In genomic region chr1:243712890-243713425, GRCh38 we compare ENCODE assay signal across 8 cellular contexts.
DNase-seq lines count a peak whose midpoint lies in the region; ATAC-seq and TF ChIP-seq lines count a peak whose summit lies in the region.

No MANE protein-coding gene starts in this region.

- H3K27me3 ChIP-seq in dorsolateral prefrontal cortex (no peaks in the 10 kb centered on the region), skeletal muscle satellite cell (ENCODE audit: control insufficient read depth, insufficient read depth, low read length) (no peaks in the 10 kb centered on the region)

- H3K4me2 ChIP-seq in skeletal muscle satellite cell (ENCODE audit: low read length), result peak overlapping the region; percentile 77

- no peaks in the 10 kb centered on the region for H3K9me3 ChIP-seq in skeletal muscle satellite cell (replicated peaks; ENCODE audit: low read length)

- ATAC-seq in HG03354 (IDR thresholded peaks at IDR 0.05; ENCODE audit: poor library complexity, severe bottlenecking, unreplicated experiment), result no peak
- no peak for ATAC-seq in HG02840 (IDR thresholded peaks at IDR 0.05; ENCODE audit: low FRiP score, unreplicated experiment)

- no peaks in the 10 kb centered on the region for H3K36me3 ChIP-seq in skeletal muscle satellite cell (ENCODE audit: insufficient read depth, low read length)

- intact Hi-C loops in dorsolateral prefrontal cortex (cut with DNase I), result loop anchor here (2.0 to 10.0 kb wide), 5 partner anchors 36 to 560 kb away; no protein-coding TSS in a partner anchor

- peak overlapping the region in 58 of 59 donors; percentile 2 to 62 (median 42) for H3K4me3 ChIP-seq in dorsolateral prefrontal cortex
- peak overlapping the region; percentile 50 for H3K4me3 ChIP-seq in skeletal muscle satellite cell (ENCODE audit: low read length)

- peaks cover 39% of the 10 kb centered on the region for H3K4me1 ChIP-seq in skeletal muscle satellite cell (ENCODE audit: control insufficient read depth, insufficient read depth, low read length)

- H3K9ac ChIP-seq in skeletal muscle satellite cell (ENCODE audit: low read depth, low read length), result peak overlapping the region; percentile 15

- DNase-seq in NCI-H2107 treated with DMSO at 0.1 percent for 48 hours (lab: John Stamatoyannopoulos, UW; ENCODE audit: unreplicated experiment) (peak; percentile 97), NCI-H2107 (lab: John Stamatoyannopoulos, UW) (no peak), NCI-H748 (lab: John Stamatoyannopoulos, UW; ENCODE audit: unreplicated experiment) (peak; percentile 91), dorsolateral prefrontal cortex (no peak), T1000 (lab: John Stamatoyannopoulos, UW) (no peak)

- peak in 47 of 56 donors; percentile 7 to 59 (median 35) for TF ChIP-seq CTCF in dorsolateral prefrontal cortex (IDR thresholded peaks at IDR 0.05 in 54 of 56, conservative IDR thresholded peaks at IDR 0.05 in 2 of 56; ENCODE audit: low read depth in 1 of 56, partially characterized antibody in 56 of 56)

- peak overlapping the region; percentile 20 to 90 (median 79) for H3K27ac ChIP-seq in dorsolateral prefrontal cortex

Comparison
In these comparisons a context has a peak if more than half of its experiments do, and no peak if none do; other contexts are left out.
1. DNase-seq: peak in NCI-H2107 treated with DMSO at 0.1 percent for 48 hours (single experiment) and NCI-H748 (single experiment); none in NCI-H2107 (single experiment), dorsolateral prefrontal cortex (0 of 10) and T1000 (single experiment).